Comparison of ENCODE assay signal across 8 cellular contexts in genomic region chr17:38296834-38297517, GRCh38. TPM values are rescaled to one million over a fixed set of nuclear protein-coding genes. Genes with fewer than 3 reads are reported as not detected.
DNase-seq lines count a peak whose midpoint lies in the region; ATAC-seq and TF ChIP-seq lines count a peak whose summit lies in the region.
"Not testable (repeated sequence)": the region's sequence is repeated elsewhere in the genome, so short reads cannot be mapped to it uniquely, and the experiment has no call there.

MRPL45 (plus strand) TSS chr17:38297168; CDS start chr17:38297184, 16 bp downstream.

- H3K36me3 Mint-ChIP-seq in activated T-cell treated with anti-CD3 and anti-CD28 coated beads, Interleukin-2, amount 50 U/mL, for 24 hours (ENCODE audit: low read depth) = peaks cover 22% of the 10 kb centered on the region

- peak within 1 kb of the TSS; percentile 68 to 81 for H3K4me3 ChIP-seq in mucosa of rectum (ENCODE audit: low read length in 2 of 2)

- TF ChIP-seq POLR2A in erythroblast (IDR thresholded peaks at IDR 0.05; ENCODE audit: low read length) = peak; percentile 52

- H3K9me3 Mint-ChIP-seq in activated T-cell treated with anti-CD3 and anti-CD28 coated beads, Interleukin-2, amount 50 U/mL, for 24 hours = not testable (repeated sequence)

- not testable (repeated sequence) for H3K9me3 ChIP-seq in mucosa of rectum (ENCODE audit: control insufficient read depth in 2 of 2, low read length in 2 of 2)

- H3K27ac Mint-ChIP-seq in activated T-cell treated with anti-CD3 and anti-CD28 coated beads, Interleukin-2, amount 50 U/mL, for 24 hours = peak within 1 kb of the TSS; percentile 99

- not testable (repeated sequence) for H3K27me3 Mint-ChIP-seq in activated T-cell treated with anti-CD3 and anti-CD28 coated beads, Interleukin-2, amount 50 U/mL, for 24 hours

- H3K4me1 ChIP-seq in mucosa of rectum (ENCODE audit: control insufficient read depth in 2 of 2, insufficient read depth in 2 of 2, low read length in 2 of 2) = not testable (repeated sequence)

- H3K36me3 ChIP-seq in mucosa of rectum (ENCODE audit: control insufficient read depth in 2 of 2, insufficient read depth in 2 of 2, low read length in 2 of 2) = not testable (repeated sequence)

- DNase-seq in DMS53 (lab: John Stamatoyannopoulos, UW) (peak; percentile 97), KG1 (lab: John Stamatoyannopoulos, UW) (peak; percentile 86), erythroblast (lab: John Stamatoyannopoulos, UW) (peak; percentile 98)
- peak; percentile 98 for DNase-seq in activated T-cell treated with anti-CD3 and anti-CD28 coated beads, Interleukin-2, amount 50 U/mL, for 24 hours
- DNase-seq in stimulated activated CD8-positive, alpha-beta memory T cell treated with anti-CD3 and anti-CD28 coated beads, Interleukin-4, amount 100 ng/mL, for 4 hours (ENCODE audit: low read depth in 2 of 2, low spot score in 1 of 2) = peak; percentile 84 to 92

- H3K4me1 Mint-ChIP-seq in activated T-cell treated with anti-CD3 and anti-CD28 coated beads, Interleukin-2, amount 50 U/mL, for 24 hours (ENCODE audit: low read depth) = peaks cover 13% of the 10 kb centered on the region

- H3K27ac ChIP-seq in mucosa of rectum (ENCODE audit: low read depth in 2 of 2, low read length in 2 of 2) = peak within 1 kb of the TSS; percentile 40 to 71

- peak within 1 kb of the TSS; percentile 32 to 72 for H3K9ac ChIP-seq in mucosa of rectum (ENCODE audit: low read depth in 1 of 2, low read length in 2 of 2)

- ATAC-seq in GM21737 (IDR thresholded peaks at IDR 0.05; ENCODE audit: unreplicated experiment) = peak; percentile 88

- H3K27me3 ChIP-seq in mucosa of rectum (ENCODE audit: control insufficient read depth in 2 of 2, insufficient read depth in 2 of 2, low read length in 2 of 2) = not testable (repeated sequence)

- peak within 1 kb of the TSS; percentile 98 for H3K4me3 Mint-ChIP-seq in activated T-cell treated with anti-CD3 and anti-CD28 coated beads, Interleukin-2, amount 50 U/mL, for 24 hours

TF ChIP-seq in PFSK-1, 5 proteins besides CTCF, POLR2A, EP300 and RAD21:
- TF ChIP-seq SIN3A (IDR thresholded peaks at IDR 0.05; ENCODE audit: borderline replicate concordance, insufficient read depth, low read length) = 0 out of 2 replicates have a peak, but pooled peaks have one; percentile 24
- TF ChIP-seq POLR2AphosphoS5 (IDR thresholded peaks at IDR 0.05; ENCODE audit: low read depth, low read length) = peak; percentile 56; the same call in 1 of the 2 replicates
- TF ChIP-seq TAF1 (IDR thresholded peaks at IDR 0.05; ENCODE audit: borderline replicate concordance, insufficient read depth, low read length) = peak; percentile 63; the same call in 1 of the 2 replicates

RNA-seq across cellular contexts. Expression of gene MRPL45, which starts in this region (rescaled TPM):
- 46.6 TPM for polyA plus RNA-seq in PFSK-1 (2012; ENCODE audit: insufficient read length, low read depth)

Comparison
In these comparisons a context has a peak if more than half of its experiments do, and no peak if none do; other contexts are left out.
1. Peak in every context shown above with its lines: DNase-seq, ATAC-seq, H3K4me3 ChIP-seq and H3K27ac ChIP-seq.